8 cellular contexts compared by ENCODE assay signal in genomic region chr3:184811999-184812844, GRCh38. TPM values are rescaled to one million over a fixed set of nuclear protein-coding genes. Genes with fewer than 3 reads are reported as not detected.
DNase-seq lines count a peak whose midpoint lies in the region; ATAC-seq, FAIRE-seq and TF ChIP-seq lines count a peak whose summit lies in the region.

TSS of gene VPS8 (plus strand) at chr3:184812166. CDS start at chr3:184824633, 12,467 bp downstream.

- no peak within 1 kb of the TSS for H3K27ac ChIP-seq in RWPE2 (ENCODE audit: poor library complexity, severe bottlenecking)

- H3K4me1 Mint-ChIP-seq in nephron progenitor cell: peaks cover 38% of the 10 kb centered on the region
- peaks cover 66% of the 10 kb centered on the region for H3K4me1 Mint-ChIP-seq in stimulated activated naive CD8-positive, alpha-beta T cell treated with anti-CD3 and anti-CD28 coated beads, Interleukin-15, amount 100 ng/mL, for 72 hours

- H3K27me3 Mint-ChIP-seq in nephron progenitor cell (ENCODE audit: low read depth, poor library complexity): peaks cover 10% of the 10 kb centered on the region
- no peaks in the 10 kb centered on the region for H3K27me3 Mint-ChIP-seq in stimulated activated naive CD8-positive, alpha-beta T cell treated with anti-CD3 and anti-CD28 coated beads, Interleukin-15, amount 100 ng/mL, for 72 hours

- peak; percentile 90 for TF ChIP-seq POLR2A in H54 (IDR thresholded peaks at IDR 0.05; ENCODE audit: low read depth, low read length)

- peak within 1 kb of the TSS; percentile 68 for H3K27ac Mint-ChIP-seq in nephron progenitor cell
- H3K27ac Mint-ChIP-seq in stimulated activated naive CD8-positive, alpha-beta T cell treated with anti-CD3 and anti-CD28 coated beads, Interleukin-15, amount 100 ng/mL, for 72 hours: peak within 1 kb of the TSS; percentile 90 to 97

- peak within 1 kb of the TSS; percentile 86 for H3K9ac ChIP-seq in ES-I3 (ENCODE audit: low read depth, low read length)

- H3K4me3 ChIP-seq in RWPE2 (ENCODE audit: severe bottlenecking): peak within 1 kb of the TSS; percentile 95
- H3K4me3 ChIP-seq in fibroblast of the aortic adventitia (ENCODE audit: low read depth, low read length): peak within 1 kb of the TSS; percentile 70

- H3K4me3 Mint-ChIP-seq in nephron progenitor cell: peak within 1 kb of the TSS; percentile 96
- peak within 1 kb of the TSS; percentile 92 to 93 for H3K4me3 Mint-ChIP-seq in stimulated activated naive CD8-positive, alpha-beta T cell treated with anti-CD3 and anti-CD28 coated beads, Interleukin-15, amount 100 ng/mL, for 72 hours

- no peaks in the 10 kb centered on the region for H3K36me3 ChIP-seq in ES-I3 (ENCODE audit: insufficient read depth, low read length)
- H3K36me3 ChIP-seq in RWPE2 (ENCODE audit: low read depth): no peaks in the 10 kb centered on the region

- H3K36me3 Mint-ChIP-seq in nephron progenitor cell (ENCODE audit: low read depth): peaks cover 9% of the 10 kb centered on the region

- no peaks in the 10 kb centered on the region for H3K9me3 Mint-ChIP-seq in nephron progenitor cell
- H3K9me3 Mint-ChIP-seq in stimulated activated naive CD8-positive, alpha-beta T cell treated with anti-CD3 and anti-CD28 coated beads, Interleukin-15, amount 100 ng/mL, for 72 hours: no peaks in the 10 kb centered on the region

- H3K9me3 ChIP-seq in ES-I3 (ENCODE audit: control insufficient read depth, insufficient read depth, low read length) (no peaks in the 10 kb centered on the region), RWPE2 (ENCODE audit: severe bottlenecking) (no peaks in the 10 kb centered on the region)

- H3K4me1 ChIP-seq in ES-I3 (ENCODE audit: insufficient read depth, low read length) (no peaks in the 10 kb centered on the region; the same call in 1 of the 2 replicates), RWPE2 (ENCODE audit: insufficient read depth, poor library complexity, severe bottlenecking) (no peaks in the 10 kb centered on the region)

- peak; percentile 91 for ATAC-seq in RWPE2 (ENCODE audit: low read depth)
- ATAC-seq in stimulated activated naive CD8-positive, alpha-beta T cell treated with anti-CD3 and anti-CD28 coated beads, Interleukin-15, amount 100 ng/mL, for 72 hours: peak; percentile 80

- peak; percentile 95 for DNase-seq in H54 (ENCODE audit: insufficient read length, low spot score)
- DNase-seq in LoVo (ENCODE audit: low spot score): peak; percentile 98
- peak; percentile 95 for DNase-seq in RWPE2 (ENCODE audit: low spot score)
- peak; percentile 96 for DNase-seq in activated T-helper 9 cell treated with anti-CD3 and anti-CD28 coated beads, Interleukin-2, amount 50 U/mL, for 16 hours (ENCODE audit: low read depth)
- peak; percentile 95 for DNase-seq in fibroblast of the aortic adventitia (ENCODE audit: low read depth)
- DNase-seq in nephron progenitor cell: peak; percentile 96
- peak; percentile 95 to 97 for DNase-seq in stimulated activated naive CD8-positive, alpha-beta T cell treated with anti-CD3 and anti-CD28 coated beads, Interleukin-15, amount 100 ng/mL, for 72 hours

- no peaks in the 10 kb centered on the region for H3K27me3 ChIP-seq in RWPE2 (ENCODE audit: insufficient read depth, poor library complexity, severe bottlenecking)

- peak; percentile 29 for TF ChIP-seq CTCF in RWPE2 (IDR thresholded peaks at IDR 0.05; ENCODE audit: poor library complexity, severe bottlenecking)
- TF ChIP-seq CTCF in fibroblast of the aortic adventitia (IDR thresholded peaks at IDR 0.05; ENCODE audit: insufficient read depth, low read length): peak; percentile 65
- TF ChIP-seq CTCF in nephron progenitor cell (IDR thresholded peaks at IDR 0.05): peak; percentile 52

- FAIRE-seq in H54 (lab: Jason Lieb, UNC): peak; percentile 98

RNA-seq across cellular contexts. Expression of gene VPS8, which starts in this region (rescaled TPM):
- 56.6 and 83.7 TPM in 2 replicates for total RNA-seq in fibroblast of the aortic adventitia (ENCODE audit: low replicate concordance)
